Comparison of ENCODE assay signal across 18 cellular contexts in genomic region chr6:170371091-170371490, GRCh38.
DNase-seq lines count a peak whose midpoint lies in the region; ATAC-seq and TF ChIP-seq lines count a peak whose summit lies in the region.
"Had no signal": no experiment of that assay in that cellular context is flagged by ENCODE, and none has a peak within 500 bp of the region (broad histone marks: within the 10 kb centered on the region; RNA-seq: fewer than 3 reads in every experiment).

No MANE protein-coding gene starts in this region.

- TF ChIP-seq CTCF in natural killer cell (IDR thresholded peaks at IDR 0.05) (no peak), astrocyte of the spinal cord (IDR thresholded peaks at IDR 0.05; ENCODE audit: low read depth, low read length) (no peak), mesothelial cell of epicardium (IDR thresholded peaks at IDR 0.05; ENCODE audit: unreplicated experiment) (no peak)

- H3K27ac Mint-ChIP-seq in natural killer cell (peak overlapping the region; percentile 77 to 81), mesothelial cell of epicardium (peak overlapping the region; percentile 48)
- peak overlapping the region in 1 of 2 donors; percentile 56 for H3K27ac Mint-ChIP-seq in natural killer cell treated with Interleukin-12 subunit alpha and Interleukin-12 subunit beta and Interleukin-15 and Interleukin-18, amount 100 ng/mL, for 72 hours
- H3K27ac Mint-ChIP-seq: CD8-positive, alpha-beta T cell; dendritic cell treated with granulocyte-macrophage colony-stimulating factor and Interleukin-4, amounts not matched to agents 40 ng/mL and 50 ng/mL, for 4 days had no signal

- H3K4me1 Mint-ChIP-seq in natural killer cell (peaks cover 38 to 41% of the 10 kb centered on the region in 2 donors), mesothelial cell of epicardium (peaks cover 25% of the 10 kb centered on the region)
- peaks cover 5 to 33% of the 10 kb centered on the region in 2 donors for H3K4me1 Mint-ChIP-seq in natural killer cell treated with Interleukin-12 subunit alpha and Interleukin-12 subunit beta and Interleukin-15 and Interleukin-18, amount 100 ng/mL, for 72 hours (ENCODE audit: low read depth in 2 of 2)

- H3K27me3 Mint-ChIP-seq in natural killer cell (ENCODE audit: low read depth in 2 of 2), result no peaks in the 10 kb centered on the region
- H3K27me3 Mint-ChIP-seq in natural killer cell treated with Interleukin-12 subunit alpha and Interleukin-12 subunit beta and Interleukin-15 and Interleukin-18, amount 100 ng/mL, for 72 hours, result no peaks in the 10 kb centered on the region
- H3K27me3 Mint-ChIP-seq in mesothelial cell of epicardium (ENCODE audit: low read depth), result no peaks in the 10 kb centered on the region
- H3K27me3 Mint-ChIP-seq: dendritic cell treated with granulocyte-macrophage colony-stimulating factor and Interleukin-4, amounts not matched to agents 40 ng/mL and 50 ng/mL, for 4 days; IgD-negative memory B cell had no signal

- intact Hi-C loops in natural killer cell (cut with micrococcal nuclease), result no loop called here

- H3K4me3 ChIP-seq in astrocyte of the spinal cord (ENCODE audit: low read depth, low read length), result no peak overlapping the region
- H3K4me3 ChIP-seq: heart left ventricle, right lobe of liver, SJCRH30, suprapubic skin had no signal

- DNase-seq in natural killer cell, result no peak
- DNase-seq in natural killer cell treated with Interleukin-12 subunit alpha and Interleukin-12 subunit beta and Interleukin-15 and Interleukin-18, amount 100 ng/mL, for 72 hours (ENCODE audit: low spot score), result no peak
- DNase-seq in astrocyte of the spinal cord (ENCODE audit: low read depth, low spot score), result peak; percentile 51
- DNase-seq in mesothelial cell of epicardium (ENCODE audit: low spot score in 2 of 2, unreplicated experiment in 2 of 2), result no peak
- no peak for DNase-seq in NCI-H446 (lab: John Stamatoyannopoulos, UW)
- DNase-seq in germinal center (ENCODE audit: low spot score), result no peak
- DNase-seq: CD8-positive, alpha-beta T cell; GF-D8; HCEC 1CT; NCI-H1417 treated with DMSO at 0.1 percent for 48 hours; right lobe of liver; SJCRH30 had no signal

- H3K9me3 Mint-ChIP-seq in natural killer cell (no peaks in the 10 kb centered on the region), mesothelial cell of epicardium (no peaks in the 10 kb centered on the region)
- no peaks in the 10 kb centered on the region for H3K9me3 Mint-ChIP-seq in natural killer cell treated with Interleukin-12 subunit alpha and Interleukin-12 subunit beta and Interleukin-15 and Interleukin-18, amount 100 ng/mL, for 72 hours
- H3K9me3 Mint-ChIP-seq: CD8-positive, alpha-beta T cell; dendritic cell treated with granulocyte-macrophage colony-stimulating factor and Interleukin-4, amounts not matched to agents 40 ng/mL and 50 ng/mL, for 4 days had no signal

- H3K4me3 Mint-ChIP-seq in natural killer cell (no peak overlapping the region), mesothelial cell of epicardium (no peak overlapping the region)
- no peak overlapping the region for H3K4me3 Mint-ChIP-seq in natural killer cell treated with Interleukin-12 subunit alpha and Interleukin-12 subunit beta and Interleukin-15 and Interleukin-18, amount 100 ng/mL, for 72 hours
- H3K4me3 Mint-ChIP-seq: CD8-positive, alpha-beta T cell; dendritic cell treated with granulocyte-macrophage colony-stimulating factor and Interleukin-4, amounts not matched to agents 40 ng/mL and 50 ng/mL, for 4 days; IgD-negative memory B cell had no signal

- in situ Hi-C loops in astrocyte of the spinal cord (cut with HindIII; ENCODE audit: low sequenced_read_pairs), result no loop called here

- peak in 2 of 3 donors; percentile 26 to 59 for ATAC-seq in natural killer cell
- no peak for ATAC-seq in natural killer cell treated with Interleukin-12 subunit alpha and Interleukin-12 subunit beta and Interleukin-15 and Interleukin-18, amount 100 ng/mL, for 72 hours
- no peak for ATAC-seq in HG03439 (IDR thresholded peaks at IDR 0.05; ENCODE audit: unreplicated experiment)
- ATAC-seq: CD8-positive, alpha-beta T cell; left lobe of liver; right lobe of liver had no signal

- H3K36me3 Mint-ChIP-seq in natural killer cell, result peaks cover 8% of the 10 kb centered on the region
- H3K36me3 Mint-ChIP-seq in natural killer cell treated with Interleukin-12 subunit alpha and Interleukin-12 subunit beta and Interleukin-15 and Interleukin-18, amount 100 ng/mL, for 72 hours, result peaks cover 4% of the 10 kb centered on the region
- H3K36me3 Mint-ChIP-seq in mesothelial cell of epicardium, result peaks cover 21% of the 10 kb centered on the region

Comparison
In these comparisons a context has a peak if more than half of its experiments do, and no peak if none do; other contexts are left out.
1. ATAC-seq: peak in natural killer cell (2 of 3); none in natural killer cell treated with Interleukin-12 subunit alpha and Interleukin-12 subunit beta and Interleukin-15 and Interleukin-18, amount 100 ng/mL, for 72 hours (0 of 2) and HG03439 (single experiment).